In genomic region chr12:108495823-108496579, GRCh38 we compare ENCODE assay signal across 3 cellular contexts.
A peak's percentile ranks its signal among the peaks of the same experiment; 100 is the strongest.
TF ChIP-seq lines count a peak whose summit lies in the region.

No MANE protein-coding gene starts in this region.

TF ChIP-seq in GM23338, 12 proteins besides CTCF, POLR2A, EP300 and RAD21 (continues in another document):
- TF ChIP-seq EZH2phosphoT487 (IDR thresholded peaks at IDR 0.05; ENCODE audit: unreplicated experiment) (no peak), POLR2AphosphoS5 (IDR thresholded peaks at IDR 0.05; ENCODE audit: low read depth) (no peak), NANOG (IDR thresholded peaks at IDR 0.05; ENCODE audit: borderline replicate concordance) (no peak), ZNF114 (CRISPR knock-in tag; IDR thresholded peaks at IDR 0.05) (no peak), ZNF331 (CRISPR knock-in tag; IDR thresholded peaks at IDR 0.05; ENCODE audit: low read depth) (no peak), STAT1 (IDR thresholded peaks at IDR 0.05; ENCODE audit: unreplicated experiment) (no peak), EZH2 (IDR thresholded peaks at IDR 0.05; ENCODE audit: low read depth, unreplicated experiment) (no peak), ETS1 (IDR thresholded peaks at IDR 0.05) (no peak), CREB1 (CRISPR knock-in tag; IDR thresholded peaks at IDR 0.05; ENCODE audit: low read depth) (no peak)

TF ChIP-seq in HEK293, 187 proteins besides CTCF, POLR2A, EP300 and RAD21:
- no peak for TF ChIP-seq ZNF426 (tag by site-specific recombination; IDR thresholded peaks at IDR 0.05)
- TF ChIP-seq ZNF558 (tag by site-specific recombination; IDR thresholded peaks at IDR 0.05), result no peak
- TF ChIP-seq, protein P1, sequence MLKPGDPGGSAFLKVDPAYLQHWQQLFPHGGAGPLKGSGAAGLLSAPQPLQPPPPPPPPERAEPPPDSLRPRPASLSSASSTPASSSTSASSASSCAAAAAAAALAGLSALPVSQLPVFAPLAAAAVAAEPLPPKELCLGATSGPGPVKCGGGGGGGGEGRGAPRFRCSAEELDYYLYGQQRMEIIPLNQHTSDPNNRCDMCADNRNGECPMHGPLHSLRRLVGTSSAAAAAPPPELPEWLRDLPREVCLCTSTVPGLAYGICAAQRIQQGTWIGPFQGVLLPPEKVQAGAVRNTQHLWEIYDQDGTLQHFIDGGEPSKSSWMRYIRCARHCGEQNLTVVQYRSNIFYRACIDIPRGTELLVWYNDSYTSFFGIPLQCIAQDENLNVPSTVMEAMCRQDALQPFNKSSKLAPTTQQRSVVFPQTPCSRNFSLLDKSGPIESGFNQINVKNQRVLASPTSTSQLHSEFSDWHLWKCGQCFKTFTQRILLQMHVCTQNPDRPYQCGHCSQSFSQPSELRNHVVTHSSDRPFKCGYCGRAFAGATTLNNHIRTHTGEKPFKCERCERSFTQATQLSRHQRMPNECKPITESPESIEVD (tag by site-specific recombination; IDR thresholded peaks at IDR 0.05), result no peak
- TF ChIP-seq ZNF335 (tag by site-specific recombination; conservative IDR thresholded peaks at IDR 0.05), result peak; percentile 23; the same call in 1 of the 2 replicates
- TF ChIP-seq, protein P2, sequence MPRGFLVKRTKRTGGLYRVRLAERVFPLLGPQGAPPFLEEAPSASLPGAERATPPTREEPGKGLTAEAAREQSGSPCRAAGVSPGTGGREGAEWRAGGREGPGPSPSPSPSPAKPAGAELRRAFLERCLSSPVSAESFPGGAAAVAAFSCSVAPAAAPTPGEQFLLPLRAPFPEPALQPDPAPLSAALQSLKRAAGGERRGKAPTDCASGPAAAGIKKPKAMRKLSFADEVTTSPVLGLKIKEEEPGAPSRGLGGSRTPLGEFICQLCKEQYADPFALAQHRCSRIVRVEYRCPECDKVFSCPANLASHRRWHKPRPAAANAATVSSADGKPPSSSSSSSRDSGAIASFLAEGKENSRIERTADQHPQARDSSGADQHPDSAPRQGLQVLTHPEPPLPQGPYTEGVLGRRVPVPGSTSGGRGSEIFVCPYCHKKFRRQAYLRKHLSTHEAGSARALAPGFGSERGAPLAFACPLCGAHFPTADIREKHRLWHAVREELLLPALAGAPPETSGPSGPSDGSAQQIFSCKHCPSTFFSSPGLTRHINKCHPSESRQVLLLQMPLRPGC (tag by site-specific recombination; IDR thresholded peaks at IDR 0.05), result no peak
- TF ChIP-seq YY2 (tag by site-specific recombination; IDR thresholded peaks at IDR 0.05), result peak; percentile 56; the same call in 1 of the 2 replicates
- TF ChIP-seq, protein P3, sequence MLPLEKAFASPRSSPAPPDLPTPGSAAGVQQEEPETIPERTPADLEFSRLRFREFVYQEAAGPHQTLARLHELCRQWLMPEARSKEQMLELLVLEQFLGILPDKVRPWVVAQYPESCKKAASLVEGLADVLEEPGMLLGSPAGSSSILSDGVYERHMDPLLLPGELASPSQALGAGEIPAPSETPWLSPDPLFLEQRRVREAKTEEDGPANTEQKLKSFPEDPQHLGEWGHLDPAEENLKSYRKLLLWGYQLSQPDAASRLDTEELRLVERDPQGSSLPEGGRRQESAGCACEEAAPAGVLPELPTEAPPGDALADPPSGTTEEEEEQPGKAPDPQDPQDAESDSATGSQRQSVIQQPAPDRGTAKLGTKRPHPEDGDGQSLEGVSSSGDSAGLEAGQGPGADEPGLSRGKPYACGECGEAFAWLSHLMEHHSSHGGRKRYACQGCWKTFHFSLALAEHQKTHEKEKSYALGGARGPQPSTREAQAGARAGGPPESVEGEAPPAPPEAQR (tag by site-specific recombination; IDR thresholded peaks at IDR 0.05), result no peak
- no peak for TF ChIP-seq ZNF777 (tag by site-specific recombination; IDR thresholded peaks at IDR 0.05; ENCODE audit: borderline replicate concordance)
- TF ChIP-seq ZNF266 (tag by site-specific recombination; IDR thresholded peaks at IDR 0.05; ENCODE audit: low read depth), result no peak
- TF ChIP-seq, protein P4, sequence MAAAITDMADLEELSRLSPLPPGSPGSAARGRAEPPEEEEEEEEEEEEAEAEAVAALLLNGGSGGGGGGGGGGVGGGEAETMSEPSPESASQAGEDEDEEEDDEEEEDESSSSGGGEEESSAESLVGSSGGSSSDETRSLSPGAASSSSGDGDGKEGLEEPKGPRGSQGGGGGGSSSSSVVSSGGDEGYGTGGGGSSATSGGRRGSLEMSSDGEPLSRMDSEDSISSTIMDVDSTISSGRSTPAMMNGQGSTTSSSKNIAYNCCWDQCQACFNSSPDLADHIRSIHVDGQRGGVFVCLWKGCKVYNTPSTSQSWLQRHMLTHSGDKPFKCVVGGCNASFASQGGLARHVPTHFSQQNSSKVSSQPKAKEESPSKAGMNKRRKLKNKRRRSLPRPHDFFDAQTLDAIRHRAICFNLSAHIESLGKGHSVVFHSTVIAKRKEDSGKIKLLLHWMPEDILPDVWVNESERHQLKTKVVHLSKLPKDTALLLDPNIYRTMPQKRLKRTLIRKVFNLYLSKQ (tag by site-specific recombination; IDR thresholded peaks at IDR 0.05; ENCODE audit: borderline replicate concordance), result no peak
TF ChIP-seq in HEK293: peak in this region for 2.

TF ChIP-seq in H1, 55 proteins besides CTCF, POLR2A, EP300 and RAD21:
- no peak for TF ChIP-seq NRF1 (IDR thresholded peaks at IDR 0.05; ENCODE audit: low read depth, low read length)
